ENCODE assay signal across 1 cellular context in the genomic region with DNA sequence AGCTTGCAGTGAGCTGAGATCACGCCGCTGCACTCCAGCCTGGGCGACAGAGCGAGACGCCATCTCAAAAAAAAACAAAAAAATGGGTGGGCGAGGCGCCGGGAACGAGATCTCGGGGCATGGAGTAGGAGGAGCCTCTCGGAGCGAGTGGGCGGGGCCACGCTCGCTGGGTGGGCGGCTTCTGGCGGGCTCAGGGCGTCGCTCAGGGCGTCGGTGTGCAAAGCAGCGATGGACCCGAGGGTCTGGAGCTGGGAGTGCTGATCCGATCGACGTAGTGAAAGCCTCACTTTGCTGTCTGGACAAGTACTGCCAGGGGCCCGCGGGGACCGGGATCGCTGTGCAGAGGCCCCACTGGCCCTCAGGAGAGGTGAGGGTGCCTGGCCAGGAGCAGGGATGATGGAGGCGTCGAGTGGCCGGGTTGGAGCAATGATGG.
TF ChIP-seq lines count a peak whose summit lies in the region.

No MANE protein-coding gene starts in this region.

TF ChIP-seq in H1, 55 proteins besides CTCF, POLR2A, EP300 and RAD21:
- TF ChIP-seq, protein P1, sequence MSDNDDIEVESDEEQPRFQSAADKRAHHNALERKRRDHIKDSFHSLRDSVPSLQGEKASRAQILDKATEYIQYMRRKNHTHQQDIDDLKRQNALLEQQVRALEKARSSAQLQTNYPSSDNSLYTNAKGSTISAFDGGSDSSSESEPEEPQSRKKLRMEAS (IDR thresholded peaks at IDR 0.05), result no peak
- TF ChIP-seq, protein P2, sequence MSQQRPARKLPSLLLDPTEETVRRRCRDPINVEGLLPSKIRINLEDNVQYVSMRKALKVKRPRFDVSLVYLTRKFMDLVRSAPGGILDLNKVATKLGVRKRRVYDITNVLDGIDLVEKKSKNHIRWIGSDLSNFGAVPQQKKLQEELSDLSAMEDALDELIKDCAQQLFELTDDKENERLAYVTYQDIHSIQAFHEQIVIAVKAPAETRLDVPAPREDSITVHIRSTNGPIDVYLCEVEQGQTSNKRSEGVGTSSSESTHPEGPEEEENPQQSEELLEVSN (IDR thresholded peaks at IDR 0.05), result peak; percentile 32; the same call in 1 of the 2 replicates
